Comparison of ENCODE assay signal across 32 cellular contexts in the genomic region with DNA sequence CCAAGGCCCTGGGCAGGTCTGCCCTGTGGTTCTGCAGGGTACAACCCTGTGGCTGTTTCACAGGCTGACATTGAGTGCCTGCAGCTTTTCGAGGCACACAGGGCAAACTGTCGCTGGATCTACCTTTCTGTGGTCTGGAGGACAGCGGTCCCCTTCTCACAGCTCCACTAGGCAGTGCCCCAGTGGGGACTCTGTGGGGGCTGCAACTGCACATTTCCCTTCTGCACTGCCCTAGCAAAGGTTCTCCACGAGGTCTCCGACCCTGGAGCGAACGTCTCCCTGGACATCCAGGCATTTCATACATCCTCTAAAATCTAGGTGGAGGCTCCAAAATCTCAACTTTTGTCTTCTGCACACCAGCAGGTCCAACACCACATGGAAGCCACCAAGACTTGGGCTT.
"Had no signal": no experiment of that assay in that cellular context is flagged by ENCODE, and none has a peak within 500 bp of the region (broad histone marks: within the 10 kb centered on the region; RNA-seq: fewer than 3 reads in every experiment).

No MANE protein-coding gene starts in this region.

- DNase-seq: activated effector memory CD4-positive, alpha-beta T cell treated with anti-CD3 and anti-CD28 coated beads, Interleukin-2, amount 50 U/mL, for 16 hours; activated effector memory CD4-positive, alpha-beta T cell treated with Interleukin-2 at 50 U/mL for 16 hours; activated gamma-delta T cell; activated gamma-delta T cell treated with Interleukin-2 at 50 U/mL for 16 hours; activated naive CD4-positive, alpha-beta T cell; activated naive CD4-positive, alpha-beta T cell treated with anti-CD3 and anti-CD28 coated beads for 36 hours; activated naive CD4-positive, alpha-beta T cell treated with anti-CD3 and anti-CD28 coated beads, Interleukin-2, amount 10 ng/mL, durations not matched to agents 7 days and 5 days; activated naive CD4-positive, alpha-beta T cell treated with anti-CD3 and anti-CD28 coated beads, Interleukin-2, amount 50 U/mL, for 16 hours; activated naive CD4-positive, alpha-beta T cell treated with Interleukin-2 at 50 U/mL for 16 hours; activated naive CD8-positive, alpha-beta T cell treated with anti-CD3 and anti-CD28 coated beads for 36 hours; activated naive CD8-positive, alpha-beta T cell treated with anti-CD3 and anti-CD28 coated beads, Interleukin-2, amount 10 ng/mL, durations not matched to agents 7 days and 5 days; activated naive CD8-positive, alpha-beta T cell treated with anti-CD3 and anti-CD28 coated beads, Interleukin-2, amount 50 U/mL, for 24 hours; activated T-cell treated with anti-CD3 and anti-CD28 coated beads, Interleukin-2, amount 50 U/mL, for 1 hour; activated T-cell treated with anti-CD3 and anti-CD28 coated beads, Interleukin-2, amount 50 U/mL, for 24 hours; activated T-cell treated with anti-CD3 and anti-CD28 coated beads, Interleukin-2, amount 50 U/mL, for 4 hours; activated T-cell treated with anti-CD3 and anti-CD28 coated beads, Interleukin-2, amount 50 U/mL, for 48 hours; activated T-cell treated with anti-CD3 and anti-CD28 coated beads, Interleukin-2, amount 50 U/mL, for 72 hours; adrenal gland; amniotic stem cell; amygdala; anterior cingulate cortex; aorta; body of pancreas; brain microvascular endothelial cell; caudate nucleus; central memory CD4-positive, alpha-beta T cell; cerebellar nuclear complex had no signal

- H3K9me3 ChIP-seq: adrenal gland, ascending aorta, body of pancreas, breast epithelium had no signal

- ATAC-seq: activated naive CD4-positive, alpha-beta T cell treated with anti-CD3 and anti-CD28 coated beads, Interleukin-2, amount 50 U/mL, for 72 hours; activated naive CD8-positive, alpha-beta T cell treated with anti-CD3 and anti-CD28 coated beads, Interleukin-2, amount 50 U/mL, for 24 hours; activated T-cell treated with anti-CD3 and anti-CD28 coated beads, Interleukin-2, amount 50 U/mL, for 4 hours; activated T-helper 17 cell treated with anti-CD3 and anti-CD28 coated beads, Interleukin-2, amount 50 U/mL, for 72 hours; body of pancreas had no signal

- H3K4me3 ChIP-seq: adrenal gland, ascending aorta, body of pancreas, breast epithelium, cardiac muscle cell had no signal

- H3K27ac ChIP-seq: adrenal gland, ascending aorta, body of pancreas, brain microvascular endothelial cell, breast epithelium, cardiac muscle cell had no signal

- H3K27me3 ChIP-seq: adrenal gland, ascending aorta, body of pancreas, brain microvascular endothelial cell, breast epithelium, cardiac muscle cell had no signal

- H3K4me1 ChIP-seq: adrenal gland, ascending aorta, body of pancreas, breast epithelium had no signal

- H3K36me3 ChIP-seq: adrenal gland, ascending aorta, brain microvascular endothelial cell, cardiac muscle cell had no signal
